Comparison of ENCODE assay signal across 11 cellular contexts in genomic region chr3:38662544-38662943, GRCh38. TPM values are rescaled to one million over a fixed set of nuclear protein-coding genes. Genes with fewer than 3 reads are reported as not detected.
DNase-seq lines count a peak whose midpoint lies in the region; ATAC-seq and TF ChIP-seq lines count a peak whose summit lies in the region.
"Had no signal": no experiment of that assay in that cellular context is flagged by ENCODE, and none has a peak within 500 bp of the region (broad histone marks: within the 10 kb centered on the region; RNA-seq: fewer than 3 reads in every experiment).

No MANE protein-coding gene starts in this region.

- H3K9me3 Mint-ChIP-seq in glutamatergic neuron (ENCODE audit: unreplicated experiment), result peaks cover 2% of the 10 kb centered on the region
- H3K9me3 Mint-ChIP-seq in activated T-cell treated with anti-CD3 and anti-CD28 coated beads, Interleukin-2, amount 50 U/mL, for 72 hours, result peaks cover 4 to 5% of the 10 kb centered on the region in 2 donors

- peaks cover 2% of the 10 kb centered on the region for H3K27me3 ChIP-seq in HL-60 (ENCODE audit: insufficient read depth, poor library complexity, severe bottlenecking)
- H3K27me3 ChIP-seq: Peyer's patch had no signal

- H3K4me3 ChIP-seq in HL-60 (replicated peaks; ENCODE audit: insufficient read depth, low read length), result no peak overlapping the region
- H3K4me3 ChIP-seq: Peyer's patch, skin epidermis had no signal

- no peak overlapping the region for H3K27ac Mint-ChIP-seq in glutamatergic neuron (ENCODE audit: unreplicated experiment)
- H3K27ac Mint-ChIP-seq in activated T-cell treated with anti-CD3 and anti-CD28 coated beads, Interleukin-2, amount 50 U/mL, for 72 hours, result no peak overlapping the region
- H3K27ac Mint-ChIP-seq: dendritic cell treated with granulocyte-macrophage colony-stimulating factor and Interleukin-4, amounts not matched to agents 40 ng/mL and 50 ng/mL, for 4 days had no signal

- H3K4me3 Mint-ChIP-seq in glutamatergic neuron (ENCODE audit: unreplicated experiment), result no peak overlapping the region
- H3K4me3 Mint-ChIP-seq in activated T-cell treated with anti-CD3 and anti-CD28 coated beads, Interleukin-2, amount 50 U/mL, for 72 hours, result no peak overlapping the region
- H3K4me3 Mint-ChIP-seq: dendritic cell treated with granulocyte-macrophage colony-stimulating factor and Interleukin-4, amounts not matched to agents 40 ng/mL and 50 ng/mL, for 4 days had no signal

- H3K27ac ChIP-seq in HL-60 (replicated peaks), result no peak overlapping the region
- H3K27ac ChIP-seq: Peyer's patch, skin epidermis had no signal

- ATAC-seq in GM21526 (IDR thresholded peaks at IDR 0.05; ENCODE audit: low FRiP score, unreplicated experiment), result no peak
- no peak for ATAC-seq in GM21447 (IDR thresholded peaks at IDR 0.05; ENCODE audit: unreplicated experiment)
- ATAC-seq in activated T-cell treated with anti-CD3 and anti-CD28 coated beads, Interleukin-2, amount 50 U/mL, for 72 hours (replicated peaks in 1 of 2), result no peak

- DNase-seq in COR-L47 (lab: John Stamatoyannopoulos, UW), result peak; percentile 30
- peak in 1 of 2 experiments; percentile 26 for DNase-seq in HL-60 (ENCODE audit: low read depth in 1 of 2, low spot score in 1 of 2)
- DNase-seq in RPMI8226, result peak; percentile 45
- no peak for DNase-seq in glutamatergic neuron
- DNase-seq in stimulated activated naive CD4-positive, alpha-beta T cell treated with Interleukin-2 at 50 U/mL for 16 hours (lab: John Stamatoyannopoulos, UW), result no peak
- no peak for DNase-seq in activated T-cell treated with anti-CD3 and anti-CD28 coated beads, Interleukin-2, amount 50 U/mL, for 72 hours
- DNase-seq: Peyer's patch had no signal

- peak; percentile 15 for TF ChIP-seq CTCF in HL-60 (IDR thresholded peaks at IDR 0.05; ENCODE audit: insufficient read depth, low read length)
- TF ChIP-seq CTCF in glutamatergic neuron (IDR thresholded peaks at IDR 0.05; ENCODE audit: partially characterized antibody, unreplicated experiment), result peak; percentile 17

- peaks cover 7% of the 10 kb centered on the region for H3K36me3 Mint-ChIP-seq in glutamatergic neuron (ENCODE audit: unreplicated experiment)
- H3K36me3 Mint-ChIP-seq in activated T-cell treated with anti-CD3 and anti-CD28 coated beads, Interleukin-2, amount 50 U/mL, for 72 hours (ENCODE audit: insufficient read depth in 2 of 2), result peaks cover 6 to 9% of the 10 kb centered on the region in 2 donors

- no peaks in the 10 kb centered on the region for H3K27me3 Mint-ChIP-seq in glutamatergic neuron (ENCODE audit: unreplicated experiment)
- H3K27me3 Mint-ChIP-seq in activated T-cell treated with anti-CD3 and anti-CD28 coated beads, Interleukin-2, amount 50 U/mL, for 72 hours (ENCODE audit: low read depth), result peaks cover 30% of the 10 kb centered on the region

- no peaks in the 10 kb centered on the region for H3K4me1 Mint-ChIP-seq in glutamatergic neuron (ENCODE audit: low read depth, unreplicated experiment)
- no peaks in the 10 kb centered on the region for H3K4me1 Mint-ChIP-seq in activated T-cell treated with anti-CD3 and anti-CD28 coated beads, Interleukin-2, amount 50 U/mL, for 72 hours (ENCODE audit: low read depth)

RNA-seq across cellular contexts. Expression of gene SCN5A, which starts 13.1 kb away (rescaled TPM):
- total RNA-seq in glutamatergic neuron (ENCODE audit: unreplicated experiment), result 4.8 TPM
- total RNA-seq in activated T-cell treated with anti-CD3 and anti-CD28 coated beads, Interleukin-2, amount 50 U/mL, for 72 hours, result under 1 TPM in 1 of 2 donors, not detected in 1; 0.05 TPM

Comparison
In these comparisons a context has a peak if more than half of its experiments do, and no peak if none do; other contexts are left out.
1. DNase-seq: peak in COR-L47 (single experiment) and RPMI8226 (single experiment); none in glutamatergic neuron (single experiment), stimulated activated naive CD4-positive, alpha-beta T cell treated with Interleukin-2 at 50 U/mL for 16 hours (single experiment) and activated T-cell treated with anti-CD3 and anti-CD28 coated beads, Interleukin-2, amount 50 U/mL, for 72 hours (0 of 2).